In the genomic region with DNA sequence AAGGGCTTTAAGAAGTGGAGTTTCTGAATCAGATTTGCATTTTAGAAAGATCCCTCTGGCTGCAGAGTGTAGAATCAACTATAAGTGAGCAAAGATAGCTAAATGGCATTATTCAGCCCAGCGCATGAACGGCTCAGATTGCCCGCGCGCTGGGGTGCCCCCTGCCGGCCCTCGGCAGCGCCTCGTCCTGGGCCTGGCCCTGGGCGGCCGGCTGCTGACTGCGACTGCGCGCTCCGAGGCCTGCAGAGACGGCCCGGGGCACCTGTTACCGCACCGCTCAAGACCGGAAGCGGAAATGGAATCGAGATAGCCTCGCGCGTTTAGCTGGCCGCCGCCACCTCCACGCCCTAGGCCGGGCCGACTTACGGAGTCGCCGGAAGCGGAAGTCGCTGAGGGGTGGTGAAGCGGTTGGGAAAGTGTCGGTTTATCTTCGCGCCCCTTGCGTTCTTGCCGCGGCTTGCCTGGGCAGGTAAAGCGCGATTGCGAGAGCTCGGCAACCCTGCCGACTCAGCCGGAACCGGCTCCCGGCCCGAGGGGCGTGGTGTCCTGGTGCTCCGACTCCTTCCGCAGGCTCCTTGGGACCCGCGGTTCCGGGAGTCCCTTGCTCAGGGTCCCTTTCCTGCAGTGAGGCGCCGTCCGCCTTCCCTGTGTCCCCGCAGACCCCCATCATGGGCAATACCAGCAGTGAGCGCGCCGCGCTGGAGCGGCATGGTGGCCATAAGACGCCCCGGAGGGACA, we compare ENCODE assay signal across 8 cellular contexts.
DNase-seq lines count a peak whose midpoint lies in the region; ATAC-seq lines count a peak whose summit lies in the region.

A gene with protein sequence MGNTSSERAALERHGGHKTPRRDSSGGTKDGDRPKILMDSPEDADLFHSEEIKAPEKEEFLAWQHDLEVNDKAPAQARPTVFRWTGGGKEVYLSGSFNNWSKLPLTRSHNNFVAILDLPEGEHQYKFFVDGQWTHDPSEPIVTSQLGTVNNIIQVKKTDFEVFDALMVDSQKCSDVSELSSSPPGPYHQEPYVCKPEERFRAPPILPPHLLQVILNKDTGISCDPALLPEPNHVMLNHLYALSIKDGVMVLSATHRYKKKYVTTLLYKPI (plus strand): TSS at position 557 of the 738 bp plus-strand sequence. CDS start 112 bp downstream, at position 669.

- ATAC-seq in GM19023 (IDR thresholded peaks at IDR 0.05; ENCODE audit: unreplicated experiment) (peak; percentile 95), HG03280 (IDR thresholded peaks at IDR 0.05; ENCODE audit: unreplicated experiment) (peak; percentile 93)

- peak; percentile 100 for DNase-seq in AG20443 (ENCODE audit: low spot score)
- DNase-seq in NCI-H345 (lab: John Stamatoyannopoulos, UW) = peak; percentile 98
- peak; percentile 86 to 96 (median 91) for DNase-seq in activated CD4-positive, CD25-positive, alpha-beta regulatory T cell (lab: John Stamatoyannopoulos, UW)
- DNase-seq in central memory CD4-positive, alpha-beta T cell = peak; percentile 96
- peak; percentile 98 for DNase-seq in iris pigment epithelial cell (ENCODE audit: low read depth)
- peak; percentile 94 for DNase-seq in stimulated activated CD4-positive, alpha-beta T cell treated with anti-CD3 and anti-CD28 coated beads, Interleukin-12 subunit alpha, Interleukin-12 subunit beta, amount 100 ng/mL, for 4 hours

Comparison
In these comparisons a context has a peak if more than half of its experiments do, and no peak if none do; other contexts are left out.
1. Peak in every context shown above with its lines: DNase-seq and ATAC-seq.